ENCODE assay signal across 10 cellular contexts in the genomic region with DNA sequence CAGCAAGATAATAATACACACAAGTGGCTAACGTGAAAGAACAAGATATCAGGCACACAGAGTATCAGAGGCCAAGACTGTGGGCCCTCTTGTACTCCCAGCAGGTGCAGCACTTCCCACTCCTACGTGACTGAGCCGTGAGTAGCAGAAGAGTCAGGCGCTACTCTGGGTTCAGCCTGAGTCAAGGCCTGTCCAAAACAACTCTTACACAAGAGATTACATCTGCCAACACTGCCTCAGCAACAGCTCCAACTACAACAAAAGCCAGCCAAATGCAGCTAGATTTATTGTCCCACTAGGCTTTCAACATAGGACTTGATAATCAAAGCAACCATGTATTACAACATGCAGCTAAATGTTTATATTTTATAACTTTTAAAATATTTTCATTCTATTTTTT. TPM values are rescaled to one million over a fixed set of nuclear protein-coding genes. Genes with fewer than 3 reads are reported as not detected.
DNase-seq lines count a peak whose midpoint lies in the region; ATAC-seq and TF ChIP-seq lines count a peak whose summit lies in the region.
"Had no signal": no experiment of that assay in that cellular context is flagged by ENCODE, and none has a peak within 500 bp of the region (broad histone marks: within the 10 kb centered on the region; RNA-seq: fewer than 3 reads in every experiment).

No MANE protein-coding gene starts in this region.

- no peak overlapping the region for H2AFZ ChIP-seq in OCI-LY7 (ENCODE audit: low read length)

- H3K9me2 ChIP-seq in OCI-LY7 (ENCODE audit: insufficient read depth, low read length): no peaks in the 10 kb centered on the region

- DNase-seq in NCI-H1092 treated with DMSO at 0.1 percent for 48 hours (lab: John Stamatoyannopoulos, UW): peak; percentile 2
- peak; percentile 60 to 71 for DNase-seq in breast epithelium (ENCODE audit: low spot score in 2 of 2)
- peak; percentile 68 for DNase-seq in left kidney (ENCODE audit: low read depth, low spot score)
- peak; percentile 91 for DNase-seq in testis
- DNase-seq in T-cell: no peak
- DNase-seq in stimulated activated naive CD8-positive, alpha-beta T cell treated with anti-CD3 and anti-CD28 coated beads, Interleukin-15, amount 100 ng/mL, for 72 hours: no peak
- DNase-seq in OCI-LY7 (ENCODE audit: low spot score): no peak
- DNase-seq: NCI-H82 had no signal

- no TSS peak for BruUV-seq in OCI-LY7 (replicated peaks; lab: Mats Ljungman, UMichigan)

- POLR2A ChIA-PET in T-cell (lab: Charles Lee): no interaction called here
- POLR2A ChIA-PET in OCI-LY7 (lab: Charles Lee): interaction anchor here (1.2 to 1.5 kb wide), 2 partner anchors 12 to 15 kb away, joined by 4 to 7 read pairs; no protein-coding TSS in a partner anchor

- no peaks in the 10 kb centered on the region for H3K4me1 Mint-ChIP-seq in T-cell
- no peaks in the 10 kb centered on the region for H3K4me1 Mint-ChIP-seq in stimulated activated naive CD8-positive, alpha-beta T cell treated with anti-CD3 and anti-CD28 coated beads, Interleukin-15, amount 100 ng/mL, for 72 hours
- H3K4me1 Mint-ChIP-seq: activated naive CD4-positive, alpha-beta T cell treated with anti-CD3 and anti-CD28 coated beads, Interleukin-2, amount 50 U/mL, for 24 hours had no signal

- CTCF ChIA-PET in T-cell (lab: Charles Lee) (no interaction called here), OCI-LY7 (lab: Charles Lee; ENCODE audit: unreplicated experiment) (no interaction called here)

- no peaks in the 10 kb centered on the region for H3K79me2 ChIP-seq in OCI-LY7 (ENCODE audit: insufficient read depth, low read depth, low read length)

- H3K4me2 ChIP-seq in OCI-LY7 (ENCODE audit: low read length): no peak overlapping the region

- H4K20me1 ChIP-seq in OCI-LY7 (ENCODE audit: insufficient read depth, low read length): no peaks in the 10 kb centered on the region

- H3K36me3 ChIP-seq in breast epithelium (no peaks in the 10 kb centered on the region), testis (ENCODE audit: low read depth, missing control alignments) (no peaks in the 10 kb centered on the region), OCI-LY7 (ENCODE audit: insufficient read depth, low read length) (peaks cover 71% of the 10 kb centered on the region)

- H3K27me3 ChIP-seq in breast epithelium (no peaks in the 10 kb centered on the region), testis (no peaks in the 10 kb centered on the region)

- H3K9me3 ChIP-seq in breast epithelium: no peaks in the 10 kb centered on the region
- no peaks in the 10 kb centered on the region for H3K9me3 ChIP-seq in testis
- no peaks in the 10 kb centered on the region for H3K9me3 ChIP-seq in OCI-LY7 (ENCODE audit: low read length)

- H3K27ac ChIP-seq in breast epithelium: peak overlapping the region in 1 of 2 donors; percentile 73
- peak overlapping the region in 1 of 2 donors; percentile 71 for H3K27ac ChIP-seq in testis
- H3K27ac ChIP-seq in OCI-LY7 (ENCODE audit: low read depth, low read length, poor library complexity, severe bottlenecking): no peak overlapping the region

- TF ChIP-seq CTCF in breast epithelium (IDR thresholded peaks at IDR 0.05): no peak
- no peak for TF ChIP-seq CTCF in testis (IDR thresholded peaks at IDR 0.05)
- TF ChIP-seq CTCF in OCI-LY7 (conservative IDR thresholded peaks at IDR 0.05; ENCODE audit: low read length): no peak

- intact Hi-C loops in breast epithelium (cut with DNase I; ENCODE audit: low total_unique reads): no loop called here
- intact Hi-C loops in testis (cut with DNase I; ENCODE audit: low total_unique reads): no loop called here
- intact Hi-C loops in OCI-LY7 (cut with micrococcal nuclease; ENCODE audit: unreplicated experiment): no loop called here

- no peaks in the 10 kb centered on the region for H3K27me3 Mint-ChIP-seq in T-cell
- H3K27me3 Mint-ChIP-seq in stimulated activated naive CD8-positive, alpha-beta T cell treated with anti-CD3 and anti-CD28 coated beads, Interleukin-15, amount 100 ng/mL, for 72 hours: no peaks in the 10 kb centered on the region
- H3K27me3 Mint-ChIP-seq: activated naive CD4-positive, alpha-beta T cell treated with anti-CD3 and anti-CD28 coated beads, Interleukin-2, amount 50 U/mL, for 24 hours had no signal

- H3K4me1 ChIP-seq in breast epithelium (no peaks in the 10 kb centered on the region), testis (peaks cover 13% of the 10 kb centered on the region), OCI-LY7 (ENCODE audit: insufficient read depth, low read length, poor library complexity, severe bottlenecking) (no peaks in the 10 kb centered on the region)

- WGBS in testis, 2 donors: 24 to 45% methylated on average over 4 of the region's 4 CpGs

- H3K4me3 Mint-ChIP-seq in T-cell: no peak overlapping the region
- no peak overlapping the region for H3K4me3 Mint-ChIP-seq in stimulated activated naive CD8-positive, alpha-beta T cell treated with anti-CD3 and anti-CD28 coated beads, Interleukin-15, amount 100 ng/mL, for 72 hours
- H3K4me3 Mint-ChIP-seq: activated naive CD4-positive, alpha-beta T cell treated with anti-CD3 and anti-CD28 coated beads, Interleukin-2, amount 50 U/mL, for 24 hours had no signal

- H3K27ac Mint-ChIP-seq in T-cell: no peak overlapping the region
- H3K27ac Mint-ChIP-seq in stimulated activated naive CD8-positive, alpha-beta T cell treated with anti-CD3 and anti-CD28 coated beads, Interleukin-15, amount 100 ng/mL, for 72 hours: no peak overlapping the region
- H3K27ac Mint-ChIP-seq: activated naive CD4-positive, alpha-beta T cell treated with anti-CD3 and anti-CD28 coated beads, Interleukin-2, amount 50 U/mL, for 24 hours had no signal

- H3K4me3 ChIP-seq in breast epithelium (no peak overlapping the region), testis (no peak overlapping the region), OCI-LY7 (ENCODE audit: low read depth, low read length, poor library complexity, severe bottlenecking) (no peak overlapping the region)

- H3K9me3 Mint-ChIP-seq in T-cell: no peaks in the 10 kb centered on the region
- H3K9me3 Mint-ChIP-seq in stimulated activated naive CD8-positive, alpha-beta T cell treated with anti-CD3 and anti-CD28 coated beads, Interleukin-15, amount 100 ng/mL, for 72 hours: no peaks in the 10 kb centered on the region
- H3K9me3 Mint-ChIP-seq: activated naive CD4-positive, alpha-beta T cell treated with anti-CD3 and anti-CD28 coated beads, Interleukin-2, amount 50 U/mL, for 24 hours had no signal

- H3K36me3 Mint-ChIP-seq in T-cell: peaks cover 60% of the 10 kb centered on the region

- TF ChIP-seq POLR2A in breast epithelium (IDR thresholded peaks at IDR 0.05): no peak
- no peak for TF ChIP-seq POLR2A in testis (IDR thresholded peaks at IDR 0.05)

- ATAC-seq in T-cell (replicated peaks in 1 of 4): no peak
- ATAC-seq in GM21529 (IDR thresholded peaks at IDR 0.05; ENCODE audit: unreplicated experiment): no peak
- ATAC-seq in stimulated activated naive CD8-positive, alpha-beta T cell treated with anti-CD3 and anti-CD28 coated beads, Interleukin-15, amount 100 ng/mL, for 72 hours: no peak

RNA-seq across cellular contexts. Expression of gene ITSN2, which starts 56.2 kb away (rescaled TPM):
- 10 to 100 TPM; 43.4 to 69.8 (median 46.5) TPM for total RNA-seq in breast epithelium
- 10 to 100 TPM; 43.4 to 53.8 TPM for total RNA-seq in testis
- 9.1 TPM for polyA plus RNA-seq in testis (ENCODE audit: insufficient read depth, low read depth, low replicate concordance)
- total RNA-seq in T-cell: 100 to 1,000 TPM in 3 of 5 donors, 10 to 100 TPM in 2; 95.7 to 110 (median 101) TPM
- 25.4 and 28.8 TPM in 2 replicates for total RNA-seq in OCI-LY7 (2014; rRNA removed; shearing (Covaris generic))
- total RNA-seq in OCI-LY7 (2022): 64.2 and 65.7 TPM in 2 replicates

Comparison
In these comparisons a context has a peak if more than half of its experiments do, and no peak if none do; other contexts are left out.
1. DNase-seq: peak in NCI-H1092 treated with DMSO at 0.1 percent for 48 hours (single experiment), breast epithelium (2 of 2), left kidney (single experiment) and testis (single experiment); none in T-cell (0 of 34), stimulated activated naive CD8-positive, alpha-beta T cell treated with anti-CD3 and anti-CD28 coated beads, Interleukin-15, amount 100 ng/mL, for 72 hours (0 of 2) and OCI-LY7 (single experiment).